Comparison of ENCODE assay signal across 14 cellular contexts in genomic region chr14:54854181-54854580, GRCh38. TPM values are rescaled to one million over a fixed set of nuclear protein-coding genes. Genes with fewer than 3 reads are reported as not detected.
A peak's percentile ranks its signal among the peaks of the same experiment; 100 is the strongest.
DNase-seq lines count a peak whose midpoint lies in the region; ATAC-seq, FAIRE-seq and TF ChIP-seq lines count a peak whose summit lies in the region.
"Had no signal": no experiment of that assay in that cellular context is flagged by ENCODE, and none has a peak within 500 bp of the region (broad histone marks: within the 10 kb centered on the region; RNA-seq: fewer than 3 reads in every experiment).

No MANE protein-coding gene starts in this region.

- H3K9ac ChIP-seq in SU-DHL-6 (ENCODE audit: low read length): no peak overlapping the region

- no peaks in the 10 kb centered on the region for H3K27me3 ChIP-seq in SU-DHL-6 (ENCODE audit: low read length)
- H3K27me3 ChIP-seq in breast epithelium: no peaks in the 10 kb centered on the region
- H3K27me3 ChIP-seq: heart right ventricle had no signal

- H2AFZ ChIP-seq in SU-DHL-6 (ENCODE audit: low read depth, low read length, severe bottlenecking): no peak overlapping the region

- H3F3A ChIP-seq in SU-DHL-6 (ENCODE audit: insufficient read depth): no peaks in the 10 kb centered on the region; the same call in 1 of the 2 replicates

- H3K9me2 ChIP-seq in SU-DHL-6 (replicated peaks; ENCODE audit: insufficient read depth, low read length): no peaks in the 10 kb centered on the region

- no peaks in the 10 kb centered on the region for H3K9me3 ChIP-seq in SU-DHL-6 (ENCODE audit: insufficient read depth, low read length)
- no peaks in the 10 kb centered on the region for H3K9me3 ChIP-seq in mucosa of descending colon
- H3K9me3 ChIP-seq in breast epithelium: no peaks in the 10 kb centered on the region
- H3K9me3 ChIP-seq: heart right ventricle had no signal

- no peak for TF ChIP-seq POLR2A in GM12891 (IDR thresholded peaks at IDR 0.05; ENCODE audit: low read depth, low read length)
- no peak for TF ChIP-seq POLR2A in breast epithelium (IDR thresholded peaks at IDR 0.05)

- H3K4me1 ChIP-seq in mucosa of descending colon (ENCODE audit: low read depth) (no peaks in the 10 kb centered on the region), breast epithelium (no peaks in the 10 kb centered on the region)

- TF ChIP-seq CTCF in SU-DHL-6 (IDR thresholded peaks at IDR 0.05; ENCODE audit: insufficient read depth, low read length, poor library complexity, severe bottlenecking) (no peak), mucosa of descending colon (IDR thresholded peaks at IDR 0.05) (no peak), breast epithelium (IDR thresholded peaks at IDR 0.05) (no peak)

- no peak overlapping the region for H3K4me3 ChIP-seq in SU-DHL-6 (ENCODE audit: insufficient read depth, low read length, poor library complexity, severe bottlenecking)
- H3K4me3 ChIP-seq in mucosa of descending colon: no peak overlapping the region
- no peak overlapping the region for H3K4me3 ChIP-seq in breast epithelium
- H3K4me3 ChIP-seq: heart right ventricle had no signal

- H3K27ac ChIP-seq in SU-DHL-6 (ENCODE audit: low read depth, low read length): no peak overlapping the region
- H3K27ac ChIP-seq in breast epithelium: no peak overlapping the region
- H3K27ac ChIP-seq: heart right ventricle, VCaP had no signal

- no peaks in the 10 kb centered on the region for H3K79me2 ChIP-seq in SU-DHL-6 (ENCODE audit: insufficient read depth, low read length)

- H3K36me3 ChIP-seq in SU-DHL-6 (ENCODE audit: low read length) (no peaks in the 10 kb centered on the region), mucosa of descending colon (ENCODE audit: low read depth) (no peaks in the 10 kb centered on the region), breast epithelium (no peaks in the 10 kb centered on the region)

- intact Hi-C loops in mucosa of descending colon (cut with DNase I, micrococcal nuclease) (no loop called here), breast epithelium (cut with DNase I; ENCODE audit: low total_unique reads) (no loop called here)

- FAIRE-seq in GM12891 (lab: Jason Lieb, UNC): peak; percentile 93

- ATAC-seq in GM21737 (IDR thresholded peaks at IDR 0.05; ENCODE audit: unreplicated experiment) (peak; percentile 48), mucosa of descending colon (peak; percentile 19)
- ATAC-seq: heart right ventricle; stimulated activated naive CD8-positive, alpha-beta T cell treated with anti-CD3 and anti-CD28 coated beads, Interleukin-15, amount 100 ng/mL, for 72 hours had no signal

- H3K4me2 ChIP-seq in SU-DHL-6 (ENCODE audit: low read depth, low read length, poor library complexity, severe bottlenecking): peak overlapping the region; percentile 42

- DNase-seq in GM12891 (ENCODE audit: insufficient read length, low spot score): no peak
- DNase-seq in mucosa of descending colon: no peak
- DNase-seq in CD1c-positive myeloid dendritic cell (ENCODE audit: extremely low spot score): no peak
- no peak for DNase-seq in breast epithelium (ENCODE audit: low spot score in 2 of 2)
- DNase-seq in pons (ENCODE audit: low spot score): no peak
- DNase-seq in DMS53 (lab: John Stamatoyannopoulos, UW): no peak
- DNase-seq: AML-193; DND-41; erythroblast; heart right ventricle; stimulated activated naive CD8-positive, alpha-beta T cell treated with anti-CD3 and anti-CD28 coated beads, Interleukin-15, amount 100 ng/mL, for 72 hours had no signal

- H4K20me1 ChIP-seq in SU-DHL-6 (ENCODE audit: low read depth, low read length): no peaks in the 10 kb centered on the region

TF ChIP-seq in GM12891, 5 proteins besides CTCF, POLR2A, EP300 and RAD21:
- TF ChIP-seq SPI1 (IDR thresholded peaks at IDR 0.05; ENCODE audit: low read depth, low read length) (peak; percentile 46), PAX5 (IDR thresholded peaks at IDR 0.05; ENCODE audit: insufficient read depth, low read length, severe bottlenecking) (no peak), TAF1 (IDR thresholded peaks at IDR 0.05; ENCODE audit: low read depth, low read length) (no peak), POLR2AphosphoS5 (IDR thresholded peaks at IDR 0.05; ENCODE audit: low read depth, low read length) (no peak), POU2F2 (IDR thresholded peaks at IDR 0.05; ENCODE audit: low read depth, low read length) (no peak)

RNA-seq across cellular contexts. Expression of gene GCH1, which starts 48.4 kb away (rescaled TPM):
- 13.7 TPM for polyA plus RNA-seq in GM12891 (2012; ENCODE audit: low read depth, missing spikeins)
- total RNA-seq in mucosa of descending colon (10 to 100 TPM; 12.8 to 27.1 (median 19.3) TPM), breast epithelium (10 to 100 TPM in 2 of 3 donors, 1 to 10 TPM in 1; 3.4 to 20.1 (median 19.3) TPM)
